Comparison of ENCODE assay signal across 8 cellular contexts in the genomic region with DNA sequence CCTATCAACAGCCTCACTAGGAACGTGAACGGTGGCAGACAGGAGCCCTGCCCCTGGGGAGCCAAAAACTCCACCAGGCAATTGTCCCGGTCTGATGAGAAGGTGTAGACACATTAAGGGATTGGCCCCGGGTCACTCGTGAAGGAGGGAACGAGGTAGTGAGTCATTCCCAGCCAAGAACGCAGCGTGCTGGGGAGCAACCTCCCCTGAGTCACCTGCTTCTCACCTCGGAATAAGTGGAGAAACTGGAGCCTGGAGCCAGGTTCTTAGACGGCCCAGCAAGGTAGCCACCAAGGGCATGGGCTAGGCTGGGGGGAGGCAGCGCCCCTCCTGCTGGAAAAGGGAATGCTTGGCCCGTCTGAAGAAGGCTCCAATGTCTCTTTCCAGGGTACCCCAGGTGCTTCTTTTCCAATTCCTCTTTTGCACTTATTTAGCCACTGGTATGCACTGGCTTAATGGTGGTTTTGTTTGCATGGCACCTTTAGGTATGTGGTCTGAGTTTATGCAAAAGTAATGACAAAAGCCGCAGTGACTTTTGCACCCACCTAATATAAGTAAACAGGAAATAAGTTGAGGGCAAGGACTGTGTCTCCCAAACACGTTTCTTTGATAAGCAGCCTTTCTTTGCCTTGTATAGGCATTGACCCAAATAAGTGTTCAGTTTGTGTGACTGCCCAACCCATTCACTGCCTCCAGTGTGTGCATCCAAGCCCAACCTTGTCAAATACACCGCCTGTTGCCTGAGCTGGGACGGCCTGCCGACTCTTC. TPM values are rescaled to one million over a fixed set of nuclear protein-coding genes. Genes with fewer than 3 reads are reported as not detected.
DNase-seq lines count a peak whose midpoint lies in the region; ATAC-seq and TF ChIP-seq lines count a peak whose summit lies in the region.

No MANE protein-coding gene starts in this region.

- H3K4me1 Mint-ChIP-seq in activated CD4-positive, alpha-beta memory T cell treated with anti-CD3 and anti-CD28 coated beads for 36 hours (ENCODE audit: low read depth), result peaks cover 31% of the 10 kb centered on the region

- H3K27ac Mint-ChIP-seq in activated CD4-positive, alpha-beta memory T cell treated with anti-CD3 and anti-CD28 coated beads for 36 hours, result no peak overlapping the region

- H3K9me3 ChIP-seq in DOHH2 (ENCODE audit: control insufficient read depth, insufficient read depth, low read length) (no peaks in the 10 kb centered on the region), parathyroid adenoma (ENCODE audit: control insufficient read depth, low read length) (no peaks in the 10 kb centered on the region)

- H3K4me2 ChIP-seq in DOHH2 (ENCODE audit: low read length) (peak overlapping the region; percentile 90), parathyroid adenoma (ENCODE audit: low read length) (no peak overlapping the region)

- H3K9me2 ChIP-seq in DOHH2 (replicated peaks; ENCODE audit: control insufficient read depth, low read length), result no peaks in the 10 kb centered on the region

- peaks cover 12% of the 10 kb centered on the region for H4K20me1 ChIP-seq in DOHH2 (ENCODE audit: control insufficient read depth, insufficient read depth, low read depth, low read length)

- no peaks in the 10 kb centered on the region; the same call in 1 of the 2 replicates for H3K27me3 ChIP-seq in DOHH2 (ENCODE audit: control insufficient read depth, low read length)
- no peaks in the 10 kb centered on the region for H3K27me3 ChIP-seq in parathyroid adenoma (ENCODE audit: control insufficient read depth, insufficient read depth, low read length)

- H3K36me3 ChIP-seq in DOHH2 (ENCODE audit: control insufficient read depth, low read length), result peaks cover 13% of the 10 kb centered on the region
- H3K36me3 ChIP-seq in parathyroid adenoma (ENCODE audit: control insufficient read depth, insufficient read depth, low read length), result no peaks in the 10 kb centered on the region

- H3K4me1 ChIP-seq in DOHH2 (ENCODE audit: control insufficient read depth, low read length) (peaks cover 35% of the 10 kb centered on the region), parathyroid adenoma (peaks cover 7% of the 10 kb centered on the region)

- POLR2A ChIA-PET in activated CD4-positive, alpha-beta memory T cell treated with anti-CD3 and anti-CD28 coated beads for 36 hours (lab: Charles Lee), result no interaction called here

- H3K27ac ChIP-seq in DOHH2 (ENCODE audit: low read depth, low read length), result no peak overlapping the region
- no peak overlapping the region for H3K27ac ChIP-seq in parathyroid adenoma

- H3K4me3 ChIP-seq in DOHH2 (ENCODE audit: low read length) (peak overlapping the region; percentile 76), fibroblast of mammary gland (ENCODE audit: control insufficient read depth, low read depth, low read length) (peak overlapping the region; percentile 72), parathyroid adenoma (ENCODE audit: low read depth, low read length) (peak overlapping the region; percentile 71)

- TF ChIP-seq CTCF in DOHH2 (IDR thresholded peaks at IDR 0.05; ENCODE audit: low read depth, low read length, poor library complexity, severe bottlenecking) (peak; percentile 32), fibroblast of mammary gland (conservative IDR thresholded peaks at IDR 0.05; ENCODE audit: control insufficient read depth, insufficient read depth, low read depth, low read length) (no peak), parathyroid adenoma (IDR thresholded peaks at IDR 0.05) (no peak)

- peak overlapping the region; percentile 71 for H3K4me3 Mint-ChIP-seq in activated CD4-positive, alpha-beta memory T cell treated with anti-CD3 and anti-CD28 coated beads for 36 hours

- peak; percentile 94 for DNase-seq in HT-29 (ENCODE audit: low spot score)
- peak; percentile 65 for DNase-seq in activated CD4-positive, alpha-beta memory T cell treated with anti-CD3 and anti-CD28 coated beads for 36 hours
- peak; percentile 58 for DNase-seq in fibroblast of mammary gland (ENCODE audit: low read depth)
- DNase-seq in NCI-H510A treated with DMSO at 0.1 percent for 48 hours (lab: John Stamatoyannopoulos, UW), result no peak
- no peak for DNase-seq in GF-D8 (lab: John Stamatoyannopoulos, UW)

- H3K36me3 Mint-ChIP-seq in activated CD4-positive, alpha-beta memory T cell treated with anti-CD3 and anti-CD28 coated beads for 36 hours, result peaks cover 9% of the 10 kb centered on the region

- peak; percentile 66 for ATAC-seq in GM21381 (IDR thresholded peaks at IDR 0.05; ENCODE audit: unreplicated experiment)

- H2AFZ ChIP-seq in parathyroid adenoma, result peak overlapping the region; percentile 99

- H3K27me3 Mint-ChIP-seq in activated CD4-positive, alpha-beta memory T cell treated with anti-CD3 and anti-CD28 coated beads for 36 hours, result no peaks in the 10 kb centered on the region

- H3K79me2 ChIP-seq in DOHH2 (ENCODE audit: control insufficient read depth, low read length) (peaks cover 35% of the 10 kb centered on the region), parathyroid adenoma (peaks cover 16% of the 10 kb centered on the region)

- H3F3A ChIP-seq in DOHH2 (ENCODE audit: control insufficient read depth, insufficient read depth), result no peaks in the 10 kb centered on the region

- no peak overlapping the region for H3K9ac ChIP-seq in parathyroid adenoma

- intact Hi-C loops in activated CD4-positive, alpha-beta memory T cell treated with anti-CD3 and anti-CD28 coated beads for 36 hours (cut with micrococcal nuclease), result no loop called here

- CTCF ChIA-PET in activated CD4-positive, alpha-beta memory T cell treated with anti-CD3 and anti-CD28 coated beads for 36 hours (lab: Charles Lee), result no interaction called here

- no peaks in the 10 kb centered on the region for H3K9me3 Mint-ChIP-seq in activated CD4-positive, alpha-beta memory T cell treated with anti-CD3 and anti-CD28 coated beads for 36 hours

RNA-seq across cellular contexts. Expression of a gene that starts 1.8 kb away (rescaled TPM):
- 18.2 and 22.9 TPM in 2 replicates for total RNA-seq in HT-29 (2014; rRNA removed; shearing (Covaris generic))
- total RNA-seq in activated CD4-positive, alpha-beta memory T cell treated with anti-CD3 and anti-CD28 coated beads for 36 hours, result 10 to 100 TPM; 52.0 to 53.1 TPM

Comparison
In these comparisons a context has a peak if more than half of its experiments do, and no peak if none do; other contexts are left out.
1. DNase-seq: peak in HT-29 (single experiment), activated CD4-positive, alpha-beta memory T cell treated with anti-CD3 and anti-CD28 coated beads for 36 hours (single experiment) and fibroblast of mammary gland (single experiment); none in NCI-H510A treated with DMSO at 0.1 percent for 48 hours (single experiment) and GF-D8 (single experiment).
2. Peak in every context shown above with its lines, with median percentiles within 50 percentile points of each other: H3K4me3 ChIP-seq.